In genomic region chr2:145029885-145030284, GRCh38 we compare ENCODE assay signal across 1 cellular context.
TF ChIP-seq lines count a peak whose summit lies in the region.

No MANE protein-coding gene starts in this region.

TF ChIP-seq in SK-N-SH, 30 proteins besides CTCF, POLR2A, EP300 and RAD21 (continued from another document):
- no peak for TF ChIP-seq REST (IDR thresholded peaks at IDR 0.05; ENCODE audit: low read depth, low read length)
- TF ChIP-seq GABPA (IDR thresholded peaks at IDR 0.05; ENCODE audit: low read depth), result no peak
- TF ChIP-seq RXRA (IDR thresholded peaks at IDR 0.05; ENCODE audit: borderline replicate concordance, low read depth), result no peak
- no peak for TF ChIP-seq MXI1 (IDR thresholded peaks at IDR 0.05; ENCODE audit: low read depth, low read length)
- TF ChIP-seq ZBTB33 (IDR thresholded peaks at IDR 0.05; ENCODE audit: borderline replicate concordance, low read depth), result no peak
- no peak for TF ChIP-seq JUND (IDR thresholded peaks at IDR 0.05)
